8 cellular contexts compared by ENCODE assay signal in genomic region chr9:133148351-133149129, GRCh38. TPM values are rescaled to one million over a fixed set of nuclear protein-coding genes. Genes with fewer than 3 reads are reported as not detected.
DNase-seq lines count a peak whose midpoint lies in the region; FAIRE-seq and TF ChIP-seq lines count a peak whose summit lies in the region.

No MANE protein-coding gene starts in this region.

- H3K27ac ChIP-seq in keratinocyte (ENCODE audit: control insufficient read depth, insufficient read depth, low read length) = peak overlapping the region; percentile 85

- peak overlapping the region; percentile 78 to 93 (median 87) for H3K4me3 ChIP-seq in keratinocyte (ENCODE audit: control insufficient read depth in 2 of 3, extremely low read depth in 1 of 3, insufficient read depth in 2 of 3, low read depth in 1 of 3, low read length in 3 of 3)

- peak overlapping the region; percentile 93 for H3K4me3 Mint-ChIP-seq in T-helper 2 cell treated with Interferon-gamma antibody and Interleukin-4, amounts not matched to agents 5 μg/mL and 100 μg/mL, for 36 hours
- H3K4me3 Mint-ChIP-seq in MCF 10A (ENCODE audit: unreplicated experiment) = peak overlapping the region; percentile 83

- DNase-seq in D721Med (ENCODE audit: insufficient read length, low spot score) = peak; percentile 53
- peak; percentile 53 for DNase-seq in GM20000 (ENCODE audit: low spot score)
- DNase-seq in HTR-8/SVneo (ENCODE audit: insufficient read length, low spot score) = peak; percentile 22
- DNase-seq in T-helper 2 cell treated with Interferon-gamma antibody and Interleukin-4, amounts not matched to agents 5 μg/mL and 100 μg/mL, for 36 hours (ENCODE audit: low spot score) = peak; percentile 47
- peak; percentile 24 for DNase-seq in MCF 10A (ENCODE audit: unreplicated experiment)
- no peak for DNase-seq in keratinocyte (ENCODE audit: low read depth, low spot score)
- DNase-seq in stimulated activated CD4-positive, alpha-beta T cell treated with anti-CD3 and anti-CD28 coated beads, Interleukin-4, amount 100 ng/mL, for 1 hour = peak; percentile 64
- DNase-seq in mesenteric fat pad (ENCODE audit: low spot score) = no peak

- no peaks in the 10 kb centered on the region for H3K9me1 ChIP-seq in keratinocyte (ENCODE audit: control insufficient read depth, extremely low read depth, insufficient read depth, low read length)

- H3K27me3 Mint-ChIP-seq in T-helper 2 cell treated with Interferon-gamma antibody and Interleukin-4, amounts not matched to agents 5 μg/mL and 100 μg/mL, for 36 hours (ENCODE audit: low read depth) = no peaks in the 10 kb centered on the region
- no peaks in the 10 kb centered on the region for H3K27me3 Mint-ChIP-seq in MCF 10A (ENCODE audit: insufficient read depth, unreplicated experiment)

- H3K36me3 ChIP-seq in keratinocyte (ENCODE audit: control insufficient read depth in 2 of 2, extremely low read depth in 1 of 2, insufficient read depth in 2 of 2, low read length in 2 of 2) = peaks cover 0 to 5% of the 10 kb centered on the region in 2 experiments

- dilution Hi-C loops in keratinocyte (cut with MboI; ENCODE audit: extremely low pct_ligation_motif_present, low sequenced_read_pairs) = no loop called here

- H3K9me3 Mint-ChIP-seq in T-helper 2 cell treated with Interferon-gamma antibody and Interleukin-4, amounts not matched to agents 5 μg/mL and 100 μg/mL, for 36 hours = no peaks in the 10 kb centered on the region
- no peaks in the 10 kb centered on the region for H3K9me3 Mint-ChIP-seq in MCF 10A (ENCODE audit: unreplicated experiment)

- no peaks in the 10 kb centered on the region for H3K27me3 ChIP-seq in keratinocyte (ENCODE audit: control insufficient read depth, extremely low read depth, insufficient read depth, low read length)

- POLR2A ChIA-PET in MCF 10A (lab: Yijun Ruan, JAX) = interaction anchor here (0.5 to 5.0 kb wide), 16 partner anchors 12 to 1765 kb away, joined by 3 to 53 read pairs (median 3); partner anchors contain the start of genes GTF3C5 and RALGDS

- CTCF ChIA-PET in MCF 10A (lab: Yijun Ruan, JAX) = interaction anchor here (0.7 to 8.8 kb wide), 16 partner anchors 7 to 1751 kb away, joined by 3 to 183 read pairs (median 4); no protein-coding TSS in a partner anchor

- H3K4me1 ChIP-seq in keratinocyte (ENCODE audit: control insufficient read depth, extremely low read depth, insufficient read depth, low read length) = peaks cover 22% of the 10 kb centered on the region

- peak overlapping the region; percentile 98 for H3K9ac ChIP-seq in keratinocyte (ENCODE audit: control insufficient read depth, extremely low read depth, insufficient read depth, low read length)

- TF ChIP-seq CTCF in D721Med (IDR thresholded peaks at IDR 0.05; ENCODE audit: insufficient read depth, missing control alignments) (no peak), GM20000 (IDR thresholded peaks at IDR 0.05; ENCODE audit: extremely low read depth, missing control alignments) (no peak), MCF 10A (IDR thresholded peaks at IDR 0.05; ENCODE audit: unreplicated experiment) (no peak), keratinocyte (optimal IDR thresholded peaks at IDR 0.05 in 1 of 3, IDR thresholded peaks at IDR 0.05 in 1 of 3, conservative IDR thresholded peaks at IDR 0.05 in 1 of 3; ENCODE audit: extremely low read depth in 1 of 3, insufficient read depth in 2 of 3, low read length in 3 of 3) (no peak)

- no peaks in the 10 kb centered on the region for H3K9me3 ChIP-seq in keratinocyte (ENCODE audit: control insufficient read depth, low read depth, low read length)

- H4K20me1 ChIP-seq in keratinocyte (ENCODE audit: control insufficient read depth, extremely low read depth, insufficient read depth, low read length) = peaks cover 15% of the 10 kb centered on the region

- BruUV-seq in MCF 10A (replicated peaks; lab: Mats Ljungman, UMichigan) = TSS peak; percentile 30

- peaks cover 27% of the 10 kb centered on the region for H3K4me1 Mint-ChIP-seq in T-helper 2 cell treated with Interferon-gamma antibody and Interleukin-4, amounts not matched to agents 5 μg/mL and 100 μg/mL, for 36 hours (ENCODE audit: low read depth)
- peaks cover 24% of the 10 kb centered on the region for H3K4me1 Mint-ChIP-seq in MCF 10A (ENCODE audit: insufficient read depth, unreplicated experiment)

- H3K27ac Mint-ChIP-seq in T-helper 2 cell treated with Interferon-gamma antibody and Interleukin-4, amounts not matched to agents 5 μg/mL and 100 μg/mL, for 36 hours = peak overlapping the region; percentile 98
- H3K27ac Mint-ChIP-seq in MCF 10A (ENCODE audit: low read depth, unreplicated experiment) = peak overlapping the region; percentile 96

- H2AFZ ChIP-seq in keratinocyte (ENCODE audit: control insufficient read depth, low read length) = peak overlapping the region; percentile 78

- peak overlapping the region; percentile 87 for H3K4me2 ChIP-seq in keratinocyte (ENCODE audit: control insufficient read depth, extremely low read depth, insufficient read depth, low read depth, low read length)

- peaks cover 25% of the 10 kb centered on the region for H3K79me2 ChIP-seq in keratinocyte (ENCODE audit: control insufficient read depth, insufficient read depth, low read length)

- intact Hi-C loops in MCF 10A (cut with micrococcal nuclease) = loop anchor here (2.0 to 5.0 kb wide), 3 partner anchors 28 to 171 kb away; partner anchors contain the start of genes GFI1B, GTF3C5 and RALGDS

- FAIRE-seq in D721Med (lab: Jason Lieb, UNC) (no peak), HTR-8/SVneo (lab: Jason Lieb, UNC) (no peak), keratinocyte (lab: Jason Lieb, UNC) (no peak)

- H3K36me3 Mint-ChIP-seq in T-helper 2 cell treated with Interferon-gamma antibody and Interleukin-4, amounts not matched to agents 5 μg/mL and 100 μg/mL, for 36 hours (ENCODE audit: low read depth) = peaks cover 9% of the 10 kb centered on the region
- no peaks in the 10 kb centered on the region for H3K36me3 Mint-ChIP-seq in MCF 10A (ENCODE audit: insufficient read depth, unreplicated experiment)

RNA-seq across cellular contexts. Expression of gene GBGT1, which starts 15.2 kb away (rescaled TPM):
- total RNA-seq in MCF 10A (2022) = not detected in 2 replicates
- polyA plus RNA-seq in keratinocyte = 0.42 to 0.74 TPM (median 0.54 TPM) in 3 replicates
- not detected for polyA plus RNA-seq in keratinocyte (2011; ENCODE audit: low read depth)
- polyA plus RNA-seq in keratinocyte (2011; cell fraction: cytosol; rRNA removed) = 0.17 and 0.48 TPM in 2 replicates
- 0.87 and 1.1 TPM in 2 replicates for polyA plus RNA-seq in keratinocyte (2011; cell fraction: nucleus; rRNA removed)
- 0.25 and 0.72 TPM in 2 replicates for polyA plus RNA-seq in keratinocyte (2012; ENCODE audit: low replicate concordance)
- 0.40 to 1.6 TPM (median 0.77 TPM) in 3 replicates for polyA minus RNA-seq in keratinocyte
- not detected for polyA minus RNA-seq in keratinocyte (2011; cell fraction: cytosol; rRNA and poly(A)+ RNA removed)
- polyA minus RNA-seq in keratinocyte (2011; cell fraction: nucleus; rRNA and poly(A)+ RNA removed) = 0.95 and 1.1 TPM in 2 replicates
- total RNA-seq in mesenteric fat pad = 25.1 TPM

RNA-seq across cellular contexts. Expression of gene RALGDS, which starts 27.5 kb away (rescaled TPM):
- 14.2 and 15.4 TPM in 2 replicates for total RNA-seq in MCF 10A (2022)
- polyA plus RNA-seq in keratinocyte = 22.6 to 38.0 TPM (median 27.2 TPM) in 3 replicates
- polyA plus RNA-seq in keratinocyte (2011; ENCODE audit: low read depth) = 22.2 TPM
- polyA plus RNA-seq in keratinocyte (2011; cell fraction: cytosol; rRNA removed) = 20.4 and 31.3 TPM in 2 replicates
- 73.4 and 91.6 TPM in 2 replicates for polyA plus RNA-seq in keratinocyte (2011; cell fraction: nucleus; rRNA removed)
- 15.5 and 19.3 TPM in 2 replicates for polyA plus RNA-seq in keratinocyte (2012; ENCODE audit: low replicate concordance)
- 20.9 to 29.4 TPM (median 25.9 TPM) in 3 replicates for polyA minus RNA-seq in keratinocyte
- 19.8 TPM for polyA minus RNA-seq in keratinocyte (2011; cell fraction: cytosol; rRNA and poly(A)+ RNA removed)
- 17.3 and 24.7 TPM in 2 replicates for polyA minus RNA-seq in keratinocyte (2011; cell fraction: nucleus; rRNA and poly(A)+ RNA removed)
- total RNA-seq in mesenteric fat pad = 58.4 TPM

Comparison
In these comparisons a context has a peak if more than half of its experiments do, and no peak if none do; other contexts are left out.
1. DNase-seq: peak in D721Med (single experiment), GM20000 (single experiment), HTR-8/SVneo (single experiment), T-helper 2 cell treated with Interferon-gamma antibody and Interleukin-4, amounts not matched to agents 5 μg/mL and 100 μg/mL, for 36 hours (single experiment), MCF 10A (single experiment) and stimulated activated CD4-positive, alpha-beta T cell treated with anti-CD3 and anti-CD28 coated beads, Interleukin-4, amount 100 ng/mL, for 1 hour (single experiment); none in keratinocyte (single experiment) and mesenteric fat pad (single experiment).
2. RNA of gene GBGT1, which starts 15.2 kb away (total RNA-seq): 25.1 TPM in mesenteric fat pad (single experiment); not detected in MCF 10A; every median in the first group is over 10 times any median in the second.